Comparison of ENCODE assay signal across 8 cellular contexts in the genomic region with DNA sequence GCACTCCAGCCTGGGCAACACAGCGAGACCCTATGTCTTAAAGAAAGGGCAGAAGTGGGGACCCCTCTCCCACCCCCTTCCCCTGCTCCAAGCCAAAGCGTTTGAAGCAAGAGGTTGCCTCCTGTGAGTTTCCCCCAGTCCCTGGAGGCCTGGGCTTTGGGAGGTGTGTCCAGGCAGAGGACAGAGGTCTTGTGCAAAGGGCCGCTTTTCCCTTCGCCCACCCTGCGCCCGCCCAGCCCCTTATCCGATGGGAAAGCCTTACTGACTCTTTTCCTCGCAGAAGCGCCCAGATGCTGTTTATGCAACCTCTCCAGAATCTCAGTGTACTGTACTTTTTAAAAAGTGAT. TPM values are rescaled to one million over a fixed set of nuclear protein-coding genes. Genes with fewer than 3 reads are reported as not detected.
DNase-seq lines count a peak whose midpoint lies in the region; ATAC-seq, FAIRE-seq and TF ChIP-seq lines count a peak whose summit lies in the region.

No MANE protein-coding gene starts in this region.

- dilution Hi-C loops in keratinocyte (cut with MboI; ENCODE audit: extremely low pct_ligation_motif_present, low sequenced_read_pairs): no loop called here

- H2AFZ ChIP-seq in keratinocyte (ENCODE audit: control insufficient read depth, low read length): peak overlapping the region; percentile 20

- no peaks in the 10 kb centered on the region for H3K27me3 Mint-ChIP-seq in activated naive CD8-positive, alpha-beta T cell

- peaks cover 2 to 3% of the 10 kb centered on the region in 2 experiments for H3K36me3 ChIP-seq in keratinocyte (ENCODE audit: control insufficient read depth in 2 of 2, extremely low read depth in 1 of 2, insufficient read depth in 2 of 2, low read length in 2 of 2)
- H3K36me3 ChIP-seq in suprapubic skin: no peaks in the 10 kb centered on the region

- H3K27ac Mint-ChIP-seq in activated naive CD8-positive, alpha-beta T cell: no peak overlapping the region

- TF ChIP-seq POLR2A in suprapubic skin (IDR thresholded peaks at IDR 0.05): no peak

- H3K4me2 ChIP-seq in keratinocyte (ENCODE audit: control insufficient read depth, extremely low read depth, insufficient read depth, low read depth, low read length): peak overlapping the region; percentile 49

- no peak overlapping the region for H3K9ac ChIP-seq in keratinocyte (ENCODE audit: control insufficient read depth, extremely low read depth, insufficient read depth, low read length)

- 46% methylated on average over 9 of the region's 9 CpGs for WGBS in suprapubic skin

- H3K79me2 ChIP-seq in keratinocyte (ENCODE audit: control insufficient read depth, insufficient read depth, low read length): no peaks in the 10 kb centered on the region

- no peak for TF ChIP-seq EP300 in suprapubic skin (IDR thresholded peaks at IDR 0.05)

- peaks cover 14% of the 10 kb centered on the region for H3K4me1 ChIP-seq in keratinocyte (ENCODE audit: control insufficient read depth, extremely low read depth, insufficient read depth, low read length)
- peaks cover 35% of the 10 kb centered on the region for H3K4me1 ChIP-seq in suprapubic skin

- H3K36me3 Mint-ChIP-seq in activated naive CD8-positive, alpha-beta T cell: no peaks in the 10 kb centered on the region

- peak overlapping the region in 1 of 3 experiments; percentile 11 for H3K4me3 ChIP-seq in keratinocyte (ENCODE audit: control insufficient read depth in 2 of 3, extremely low read depth in 1 of 3, insufficient read depth in 2 of 3, low read depth in 1 of 3, low read length in 3 of 3)
- peak overlapping the region; percentile 42 for H3K4me3 ChIP-seq in suprapubic skin

- peak overlapping the region; percentile 68 for H3K4me3 Mint-ChIP-seq in activated naive CD8-positive, alpha-beta T cell

- peak; percentile 32 for DNase-seq in NCI-H2171 treated with DMSO at 0.1 percent for 48 hours (lab: John Stamatoyannopoulos, UW)
- no peak for DNase-seq in NCI-H2171 (lab: John Stamatoyannopoulos, UW)
- DNase-seq in keratinocyte (ENCODE audit: low read depth, low spot score): no peak
- no peak for DNase-seq in suprapubic skin (ENCODE audit: low spot score in 2 of 2)
- no peak for DNase-seq in omental fat pad (ENCODE audit: low spot score)
- no peak for DNase-seq in posterior vena cava (ENCODE audit: low spot score)

- TF ChIP-seq CTCF in keratinocyte (optimal IDR thresholded peaks at IDR 0.05 in 1 of 3, IDR thresholded peaks at IDR 0.05 in 1 of 3, conservative IDR thresholded peaks at IDR 0.05 in 1 of 3; ENCODE audit: extremely low read depth in 1 of 3, insufficient read depth in 2 of 3, low read length in 3 of 3) (no peak), suprapubic skin (IDR thresholded peaks at IDR 0.05) (no peak), omental fat pad (IDR thresholded peaks at IDR 0.05) (no peak)

- H3K27ac ChIP-seq in keratinocyte (ENCODE audit: control insufficient read depth, insufficient read depth, low read length): no peak overlapping the region
- H3K27ac ChIP-seq in suprapubic skin: peak overlapping the region; percentile 21

- no peak for FAIRE-seq in keratinocyte (lab: Jason Lieb, UNC)

- ATAC-seq in GM21360 (IDR thresholded peaks at IDR 0.05; ENCODE audit: unreplicated experiment): no peak
- no peak for ATAC-seq in omental fat pad (ENCODE audit: low FRiP score)

- H3K27me3 ChIP-seq in keratinocyte (ENCODE audit: control insufficient read depth, extremely low read depth, insufficient read depth, low read length): no peaks in the 10 kb centered on the region
- H3K27me3 ChIP-seq in suprapubic skin: no peaks in the 10 kb centered on the region

- peaks cover 12% of the 10 kb centered on the region for H3K4me1 Mint-ChIP-seq in activated naive CD8-positive, alpha-beta T cell (ENCODE audit: low read depth)

- H3K9me3 Mint-ChIP-seq in activated naive CD8-positive, alpha-beta T cell (ENCODE audit: low read depth): no peaks in the 10 kb centered on the region

- no peaks in the 10 kb centered on the region for H3K9me1 ChIP-seq in keratinocyte (ENCODE audit: control insufficient read depth, extremely low read depth, insufficient read depth, low read length)

- intact Hi-C loops in posterior vena cava (cut with DNase I): no loop called here

- H4K20me1 ChIP-seq in keratinocyte (ENCODE audit: control insufficient read depth, extremely low read depth, insufficient read depth, low read length): no peaks in the 10 kb centered on the region

- H3K9me3 ChIP-seq in keratinocyte (ENCODE audit: control insufficient read depth, low read depth, low read length): no peaks in the 10 kb centered on the region
- no peaks in the 10 kb centered on the region for H3K9me3 ChIP-seq in suprapubic skin

RNA-seq across cellular contexts. Expression of a gene that starts 50.6 kb away (rescaled TPM):
- 31.6 to 73.4 TPM (median 56.1 TPM) in 3 replicates for polyA plus RNA-seq in keratinocyte
- polyA plus RNA-seq in keratinocyte (2011; ENCODE audit: low read depth): 211 TPM
- 33.9 and 43.1 TPM in 2 replicates for polyA plus RNA-seq in keratinocyte (2011; cell fraction: cytosol; rRNA removed)
- polyA plus RNA-seq in keratinocyte (2011; cell fraction: nucleus; rRNA removed): 163 and 165 TPM in 2 replicates
- polyA plus RNA-seq in keratinocyte (2012; ENCODE audit: low replicate concordance): 45.6 and 85.9 TPM in 2 replicates
- polyA minus RNA-seq in keratinocyte: 21.5 to 63.4 TPM (median 44.7 TPM) in 3 replicates
- polyA minus RNA-seq in keratinocyte (2011; cell fraction: cytosol; rRNA and poly(A)+ RNA removed): 24.0 TPM
- 74.7 and 107 TPM in 2 replicates for polyA minus RNA-seq in keratinocyte (2011; cell fraction: nucleus; rRNA and poly(A)+ RNA removed)
- total RNA-seq in suprapubic skin (100 to 1,000 TPM; 142 to 376 (median 172) TPM), omental fat pad (100 to 1,000 TPM; 119 to 178 (median 138) TPM), posterior vena cava (100 to 1,000 TPM; 113 to 119 TPM)
